In genomic region chr4:915595-915994, GRCh38 we compare ENCODE assay signal across 10 cellular contexts. TPM values are rescaled to one million over a fixed set of nuclear protein-coding genes. Genes with fewer than 3 reads are reported as not detected.
DNase-seq lines count a peak whose midpoint lies in the region; ATAC-seq and TF ChIP-seq lines count a peak whose summit lies in the region.
"Had no signal": no experiment of that assay in that cellular context is flagged by ENCODE, and none has a peak within 500 bp of the region (broad histone marks: within the 10 kb centered on the region; RNA-seq: fewer than 3 reads in every experiment).

No MANE protein-coding gene starts in this region.

- H3K27ac Mint-ChIP-seq in CD8-positive, alpha-beta T cell: peak overlapping the region; percentile 65
- peak overlapping the region; percentile 13 to 60 for H3K27ac Mint-ChIP-seq in natural killer cell treated with Interleukin-12 subunit alpha and Interleukin-12 subunit beta and Interleukin-15 and Interleukin-18, amount 100 ng/mL, for 72 hours
- no peak overlapping the region for H3K27ac Mint-ChIP-seq in activated CD8-positive, alpha-beta memory T cell treated with anti-CD3 and anti-CD28 coated beads, Interleukin-2, amount 10 ng/mL, durations not matched to agents 7 days and 5 days
- H3K27ac Mint-ChIP-seq in type B pancreatic cell: no peak overlapping the region

- H3K9me3 ChIP-seq in CD8-positive, alpha-beta T cell (ENCODE audit: low read length): no peaks in the 10 kb centered on the region

- H3K36me3 ChIP-seq in CD8-positive, alpha-beta T cell (ENCODE audit: insufficient read depth, low read length): peaks cover 23% of the 10 kb centered on the region

- POLR2A ChIA-PET in CD8-positive, alpha-beta T cell (lab: Charles Lee): no interaction called here

- peaks cover 27% of the 10 kb centered on the region for H3K36me3 Mint-ChIP-seq in CD8-positive, alpha-beta T cell
- peaks cover 5% of the 10 kb centered on the region for H3K36me3 Mint-ChIP-seq in natural killer cell treated with Interleukin-12 subunit alpha and Interleukin-12 subunit beta and Interleukin-15 and Interleukin-18, amount 100 ng/mL, for 72 hours
- H3K36me3 Mint-ChIP-seq in activated CD8-positive, alpha-beta memory T cell treated with anti-CD3 and anti-CD28 coated beads, Interleukin-2, amount 10 ng/mL, durations not matched to agents 7 days and 5 days: peaks cover 33% of the 10 kb centered on the region
- peaks cover 16% of the 10 kb centered on the region for H3K36me3 Mint-ChIP-seq in type B pancreatic cell

- H3K4me3 ChIP-seq in CD8-positive, alpha-beta T cell (ENCODE audit: low read depth, low read length): no peak overlapping the region

- no peak for TF ChIP-seq CTCF in CD8-positive, alpha-beta T cell (IDR thresholded peaks at IDR 0.05)
- no peak for TF ChIP-seq CTCF in type B pancreatic cell (conservative IDR thresholded peaks at IDR 0.05)

- H3K4me3 Mint-ChIP-seq in CD8-positive, alpha-beta T cell: peak overlapping the region; percentile 50
- peak overlapping the region; percentile 57 for H3K4me3 Mint-ChIP-seq in natural killer cell treated with Interleukin-12 subunit alpha and Interleukin-12 subunit beta and Interleukin-15 and Interleukin-18, amount 100 ng/mL, for 72 hours
- H3K4me3 Mint-ChIP-seq in activated CD8-positive, alpha-beta memory T cell treated with anti-CD3 and anti-CD28 coated beads, Interleukin-2, amount 10 ng/mL, durations not matched to agents 7 days and 5 days: no peak overlapping the region
- no peak overlapping the region for H3K4me3 Mint-ChIP-seq in type B pancreatic cell

- H3K9me3 Mint-ChIP-seq in CD8-positive, alpha-beta T cell: no peaks in the 10 kb centered on the region
- no peaks in the 10 kb centered on the region for H3K9me3 Mint-ChIP-seq in natural killer cell treated with Interleukin-12 subunit alpha and Interleukin-12 subunit beta and Interleukin-15 and Interleukin-18, amount 100 ng/mL, for 72 hours
- H3K9me3 Mint-ChIP-seq in activated CD8-positive, alpha-beta memory T cell treated with anti-CD3 and anti-CD28 coated beads, Interleukin-2, amount 10 ng/mL, durations not matched to agents 7 days and 5 days (ENCODE audit: low read depth): peaks cover 5% of the 10 kb centered on the region
- peaks cover 5% of the 10 kb centered on the region for H3K9me3 Mint-ChIP-seq in type B pancreatic cell

- H3K27me3 ChIP-seq in CD8-positive, alpha-beta T cell (ENCODE audit: insufficient read depth, low read length): no peaks in the 10 kb centered on the region

- peaks cover 19% of the 10 kb centered on the region for H3K4me1 ChIP-seq in CD8-positive, alpha-beta T cell (ENCODE audit: insufficient read depth, low read length)

- intact Hi-C loops in CD8-positive, alpha-beta T cell (cut with DNase I, micrococcal nuclease): no loop called here

- ATAC-seq in CD8-positive, alpha-beta T cell: peak; percentile 86
- ATAC-seq in natural killer cell treated with Interleukin-12 subunit alpha and Interleukin-12 subunit beta and Interleukin-15 and Interleukin-18, amount 100 ng/mL, for 72 hours: no peak
- ATAC-seq in activated CD8-positive, alpha-beta memory T cell treated with anti-CD3 and anti-CD28 coated beads, Interleukin-2, amount 10 ng/mL, durations not matched to agents 7 days and 5 days: no peak
- ATAC-seq in GM18907 (IDR thresholded peaks at IDR 0.05; ENCODE audit: unreplicated experiment) (no peak), HG03565 (IDR thresholded peaks at IDR 0.05; ENCODE audit: unreplicated experiment) (no peak)

- H3K27me3 Mint-ChIP-seq in CD8-positive, alpha-beta T cell (ENCODE audit: low read depth): no peaks in the 10 kb centered on the region
- H3K27me3 Mint-ChIP-seq in natural killer cell treated with Interleukin-12 subunit alpha and Interleukin-12 subunit beta and Interleukin-15 and Interleukin-18, amount 100 ng/mL, for 72 hours: no peaks in the 10 kb centered on the region
- H3K27me3 Mint-ChIP-seq in activated CD8-positive, alpha-beta memory T cell treated with anti-CD3 and anti-CD28 coated beads, Interleukin-2, amount 10 ng/mL, durations not matched to agents 7 days and 5 days: no peaks in the 10 kb centered on the region
- no peaks in the 10 kb centered on the region for H3K27me3 Mint-ChIP-seq in type B pancreatic cell

- peaks cover 49% of the 10 kb centered on the region for H3K4me1 Mint-ChIP-seq in CD8-positive, alpha-beta T cell (ENCODE audit: low read depth)
- H3K4me1 Mint-ChIP-seq in natural killer cell treated with Interleukin-12 subunit alpha and Interleukin-12 subunit beta and Interleukin-15 and Interleukin-18, amount 100 ng/mL, for 72 hours (ENCODE audit: low read depth in 2 of 2): peaks cover 54 to 55% of the 10 kb centered on the region in 2 donors
- peaks cover 26% of the 10 kb centered on the region for H3K4me1 Mint-ChIP-seq in activated CD8-positive, alpha-beta memory T cell treated with anti-CD3 and anti-CD28 coated beads, Interleukin-2, amount 10 ng/mL, durations not matched to agents 7 days and 5 days
- peaks cover 17% of the 10 kb centered on the region for H3K4me1 Mint-ChIP-seq in type B pancreatic cell (ENCODE audit: unreplicated experiment)

- DNase-seq in CD8-positive, alpha-beta T cell: no peak
- DNase-seq in MV-4-11 (lab: John Stamatoyannopoulos, UW) (peak; percentile 79), amniotic epithelial cell (ENCODE audit: low read depth) (peak; percentile 19), type B pancreatic cell (ENCODE audit: extremely low spot score, unreplicated experiment) (no peak)
- DNase-seq in natural killer cell treated with Interleukin-12 subunit alpha and Interleukin-12 subunit beta and Interleukin-15 and Interleukin-18, amount 100 ng/mL, for 72 hours (ENCODE audit: low spot score): no peak
- DNase-seq in activated CD8-positive, alpha-beta memory T cell treated with anti-CD3 and anti-CD28 coated beads, Interleukin-2, amount 10 ng/mL, durations not matched to agents 7 days and 5 days: no peak
- DNase-seq: retina; stimulated activated CD8-positive, alpha-beta memory T cell treated with anti-CD3 and anti-CD28 coated beads, Interleukin-4, amount 100 ng/mL, for 48 hours had no signal

- no peak overlapping the region for H3K27ac ChIP-seq in CD8-positive, alpha-beta T cell (ENCODE audit: low read depth, low read length)

- CTCF ChIA-PET in CD8-positive, alpha-beta T cell (lab: Charles Lee): no interaction called here
- CTCF ChIA-PET in activated CD8-positive, alpha-beta memory T cell treated with anti-CD3 and anti-CD28 coated beads, Interleukin-2, amount 10 ng/mL, durations not matched to agents 7 days and 5 days (lab: Charles Lee): no interaction called here

RNA-seq across cellular contexts. Expression of gene GAK, which starts 16.5 kb away (rescaled TPM):
- total RNA-seq in CD8-positive, alpha-beta T cell: 100 to 1,000 TPM; 161 to 162 TPM
- total RNA-seq in natural killer cell treated with Interleukin-12 subunit alpha and Interleukin-12 subunit beta and Interleukin-15 and Interleukin-18, amount 100 ng/mL, for 72 hours: 100 to 1,000 TPM; 168 to 234 TPM
- 100 to 1,000 TPM; 152 to 176 TPM for total RNA-seq in activated CD8-positive, alpha-beta memory T cell treated with anti-CD3 and anti-CD28 coated beads, Interleukin-2, amount 10 ng/mL, durations not matched to agents 7 days and 5 days
- 97.1 and 115 TPM in 2 replicates for total RNA-seq in type B pancreatic cell (ENCODE audit: low replicate concordance)

RNA-seq across cellular contexts. Expression of gene TMEM175, which starts 16.7 kb away (rescaled TPM):
- total RNA-seq in CD8-positive, alpha-beta T cell: 10 to 100 TPM; 44.9 to 47.2 TPM
- 10 to 100 TPM; 26.5 to 29.2 TPM for total RNA-seq in natural killer cell treated with Interleukin-12 subunit alpha and Interleukin-12 subunit beta and Interleukin-15 and Interleukin-18, amount 100 ng/mL, for 72 hours
- total RNA-seq in activated CD8-positive, alpha-beta memory T cell treated with anti-CD3 and anti-CD28 coated beads, Interleukin-2, amount 10 ng/mL, durations not matched to agents 7 days and 5 days: 10 to 100 TPM; 23.4 to 37.2 TPM
- 21.4 and 33.6 TPM in 2 replicates for total RNA-seq in type B pancreatic cell (ENCODE audit: low replicate concordance)

RNA-seq across cellular contexts. Expression of gene DGKQ, which starts 57.8 kb away (rescaled TPM):
- total RNA-seq in CD8-positive, alpha-beta T cell: 10 to 100 TPM; 28.2 to 29.7 TPM
- total RNA-seq in natural killer cell treated with Interleukin-12 subunit alpha and Interleukin-12 subunit beta and Interleukin-15 and Interleukin-18, amount 100 ng/mL, for 72 hours: 10 to 100 TPM; 15.4 to 19.6 TPM
- 10 to 100 TPM; 22.9 to 27.6 TPM for total RNA-seq in activated CD8-positive, alpha-beta memory T cell treated with anti-CD3 and anti-CD28 coated beads, Interleukin-2, amount 10 ng/mL, durations not matched to agents 7 days and 5 days
- total RNA-seq in type B pancreatic cell (ENCODE audit: low replicate concordance): 17.0 and 21.2 TPM in 2 replicates

Comparison
In these comparisons a context has a peak if more than half of its experiments do, and no peak if none do; other contexts are left out.
1. DNase-seq: peak in MV-4-11 (single experiment) and amniotic epithelial cell (single experiment); none in CD8-positive, alpha-beta T cell (0 of 7), natural killer cell treated with Interleukin-12 subunit alpha and Interleukin-12 subunit beta and Interleukin-15 and Interleukin-18, amount 100 ng/mL, for 72 hours (single experiment), activated CD8-positive, alpha-beta memory T cell treated with anti-CD3 and anti-CD28 coated beads, Interleukin-2, amount 10 ng/mL, durations not matched to agents 7 days and 5 days (single experiment) and type B pancreatic cell (single experiment).
2. H3K27ac Mint-ChIP-seq: peak in CD8-positive, alpha-beta T cell (single experiment) and natural killer cell treated with Interleukin-12 subunit alpha and Interleukin-12 subunit beta and Interleukin-15 and Interleukin-18, amount 100 ng/mL, for 72 hours (2 of 2); none in activated CD8-positive, alpha-beta memory T cell treated with anti-CD3 and anti-CD28 coated beads, Interleukin-2, amount 10 ng/mL, durations not matched to agents 7 days and 5 days (single experiment) and type B pancreatic cell (single experiment).
3. H3K4me3 Mint-ChIP-seq: peak in CD8-positive, alpha-beta T cell (single experiment) and natural killer cell treated with Interleukin-12 subunit alpha and Interleukin-12 subunit beta and Interleukin-15 and Interleukin-18, amount 100 ng/mL, for 72 hours (single experiment); none in activated CD8-positive, alpha-beta memory T cell treated with anti-CD3 and anti-CD28 coated beads, Interleukin-2, amount 10 ng/mL, durations not matched to agents 7 days and 5 days (single experiment) and type B pancreatic cell (single experiment).